ENCODE assay signal across 9 cellular contexts in genomic region chr1:37752583-37753471, GRCh38. TPM values are rescaled to one million over a fixed set of nuclear protein-coding genes. Genes with fewer than 3 reads are reported as not detected.
DNase-seq lines count a peak whose midpoint lies in the region; ATAC-seq, FAIRE-seq and TF ChIP-seq lines count a peak whose summit lies in the region.
"Had no signal": no experiment of that assay in that cellular context is flagged by ENCODE, and none has a peak within 500 bp of the region (broad histone marks: within the 10 kb centered on the region; RNA-seq: fewer than 3 reads in every experiment).

No MANE protein-coding gene starts in this region.

- TF ChIP-seq POLR2A in GM12878 (IDR thresholded peaks at IDR 0.05; ENCODE audit: low read depth, low read length) (no peak), transverse colon (IDR thresholded peaks at IDR 0.05) (no peak)

- in situ Hi-C loops in GM12878 (cut with MboI), result no loop called here
- in situ Hi-C loops in transverse colon (cut with MboI; ENCODE audit: low pct_ligation_motif_present in 1 of 4, low pct_unique_long_range_greater_than_20kb in 1 of 4, low sequenced_read_pairs in 3 of 4), result no loop called here
- in situ Hi-C loops in KBM-7 (cut with MboI; ENCODE audit: low pct_unique_long_range_greater_than_20kb, low sequenced_read_pairs), result no loop called here

- H3K9me1 ChIP-seq in keratinocyte (ENCODE audit: control insufficient read depth, extremely low read depth, insufficient read depth, low read length), result no peaks in the 10 kb centered on the region

- no peaks in the 10 kb centered on the region for H3K9me3 ChIP-seq in GM12878 (replicated peaks; ENCODE audit: control insufficient read depth, insufficient read depth, low read length)
- no peaks in the 10 kb centered on the region for H3K9me3 ChIP-seq in keratinocyte (ENCODE audit: control insufficient read depth, low read depth, low read length)
- H3K9me3 ChIP-seq in transverse colon, result no peaks in the 10 kb centered on the region

- dilution Hi-C loops in keratinocyte (cut with MboI; ENCODE audit: extremely low pct_ligation_motif_present, low sequenced_read_pairs), result no loop called here

- no peaks in the 10 kb centered on the region for H3K36me3 ChIP-seq in GM12878 (ENCODE audit: control insufficient read depth in 2 of 2, insufficient read depth in 2 of 2, low read length in 1 of 2)
- no peaks in the 10 kb centered on the region for H3K36me3 ChIP-seq in keratinocyte (ENCODE audit: control insufficient read depth in 2 of 2, extremely low read depth in 1 of 2, insufficient read depth in 2 of 2, low read length in 2 of 2)
- H3K36me3 ChIP-seq in transverse colon, result no peaks in the 10 kb centered on the region

- SMC1A ChIA-PET in GM12878 (lab: Charles Lee; ENCODE audit: uncharacterized antibody, unreplicated experiment), result no interaction called here

- H3K27ac Mint-ChIP-seq in activated CD4-positive, alpha-beta T cell treated with anti-CD3 and anti-CD28 coated beads for 36 hours, result no peak overlapping the region

- no peak for TF ChIP-seq RAD21 in GM12878 (IDR thresholded peaks at IDR 0.05; ENCODE audit: insufficient read depth, low read depth, low read length)

- H4K20me1 ChIP-seq in GM12878 (ENCODE audit: control insufficient read depth, insufficient read depth), result no peaks in the 10 kb centered on the region
- H4K20me1 ChIP-seq in keratinocyte (ENCODE audit: control insufficient read depth, extremely low read depth, insufficient read depth, low read length), result no peaks in the 10 kb centered on the region

- H3K4me3 ChIP-seq in GM12878, result no peak overlapping the region
- H3K4me3 ChIP-seq in keratinocyte (ENCODE audit: control insufficient read depth in 2 of 3, extremely low read depth in 1 of 3, insufficient read depth in 2 of 3, low read depth in 1 of 3, low read length in 3 of 3), result no peak overlapping the region
- H3K4me3 ChIP-seq in transverse colon, result peak overlapping the region; percentile 16 to 58 (median 52)

- no peaks in the 10 kb centered on the region for H3K36me3 Mint-ChIP-seq in activated CD4-positive, alpha-beta T cell treated with anti-CD3 and anti-CD28 coated beads for 36 hours (ENCODE audit: low read depth)

- TF ChIP-seq CTCF in GM12878 (IDR thresholded peaks at IDR 0.05 in 2 of 3, conservative IDR thresholded peaks at IDR 0.05 in 1 of 3; ENCODE audit: control insufficient read depth in 2 of 3, extremely low read depth in 1 of 3, insufficient read depth in 1 of 3, low read depth in 3 of 3, low read length in 3 of 3) (no peak), keratinocyte (optimal IDR thresholded peaks at IDR 0.05 in 1 of 3, IDR thresholded peaks at IDR 0.05 in 1 of 3, conservative IDR thresholded peaks at IDR 0.05 in 1 of 3; ENCODE audit: extremely low read depth in 1 of 3, insufficient read depth in 2 of 3, low read length in 3 of 3) (no peak), transverse colon (IDR thresholded peaks at IDR 0.05) (no peak)

- H3K79me2 ChIP-seq in GM12878 (ENCODE audit: control insufficient read depth, insufficient read depth, low read length), result no peaks in the 10 kb centered on the region
- H3K79me2 ChIP-seq in keratinocyte (ENCODE audit: control insufficient read depth, insufficient read depth, low read length), result no peaks in the 10 kb centered on the region

- H3K27me3 Mint-ChIP-seq in activated CD4-positive, alpha-beta T cell treated with anti-CD3 and anti-CD28 coated beads for 36 hours, result peaks cover 43% of the 10 kb centered on the region

- H3K27ac ChIP-seq in GM12878 (ENCODE audit: control insufficient read depth, insufficient read depth), result no peak overlapping the region
- no peak overlapping the region for H3K27ac ChIP-seq in keratinocyte (ENCODE audit: control insufficient read depth, insufficient read depth, low read length)
- peak overlapping the region in 3 of 4 donors; percentile 34 to 62 (median 41) for H3K27ac ChIP-seq in transverse colon

- RAD21 ChIA-PET in GM12878 (lab: Charles Lee; ENCODE audit: unreplicated experiment), result no interaction called here

- TF ChIP-seq EP300 in GM12878 (IDR thresholded peaks at IDR 0.05; ENCODE audit: borderline replicate concordance in 1 of 2, control insufficient read depth in 1 of 2, low read depth in 2 of 2, low read length in 2 of 2) (no peak), transverse colon (IDR thresholded peaks at IDR 0.05; ENCODE audit: low read depth) (no peak)

- peak; percentile 54 for DNase-seq in activated CD4-positive, alpha-beta T cell treated with anti-CD3 and anti-CD28 coated beads for 36 hours
- DNase-seq in activated CD4-positive, alpha-beta T cell treated with anti-CD3 and anti-CD28 coated beads for 4 hours, result no peak
- DNase-seq in NCI-H2171 treated with DMSO at 0.1 percent for 48 hours (lab: John Stamatoyannopoulos, UW) (peak; percentile 36), GM12878 (ENCODE audit: low read depth, low spot score) (no peak), keratinocyte (ENCODE audit: low read depth, low spot score) (no peak), transverse colon (peak; percentile 54), OCI-M2 (lab: John Stamatoyannopoulos, UW; ENCODE audit: unreplicated experiment) (no peak), KBM-7 (no peak)

- H3K4me1 Mint-ChIP-seq in activated CD4-positive, alpha-beta T cell treated with anti-CD3 and anti-CD28 coated beads for 36 hours, result peaks cover 18% of the 10 kb centered on the region

- intact Hi-C loops in activated CD4-positive, alpha-beta T cell treated with anti-CD3 and anti-CD28 coated beads for 36 hours (cut with DNase I, micrococcal nuclease), result no loop called here
- intact Hi-C loops in GM12878 (cut with micrococcal nuclease; ENCODE audit: unreplicated experiment), result no loop called here
- intact Hi-C loops in transverse colon (cut with DNase I; ENCODE audit: low total_unique reads), result no loop called here

- no peaks in the 10 kb centered on the region for H3K9me3 Mint-ChIP-seq in activated CD4-positive, alpha-beta T cell treated with anti-CD3 and anti-CD28 coated beads for 36 hours (ENCODE audit: low read depth)

- no peak overlapping the region for H3K9ac ChIP-seq in GM12878 (ENCODE audit: control insufficient read depth, insufficient read depth, low read length)
- H3K9ac ChIP-seq in keratinocyte (ENCODE audit: control insufficient read depth, extremely low read depth, insufficient read depth, low read length), result no peak overlapping the region

- FAIRE-seq in GM12878 (lab: Jason Lieb, UNC) (no peak), keratinocyte (lab: Jason Lieb, UNC) (no peak)
- FAIRE-seq: G401.6 had no signal

- BruUV-seq in GM12878 (replicated peaks; lab: Mats Ljungman, UMichigan), result no TSS peak

- peak overlapping the region; percentile 60 for H3K4me3 Mint-ChIP-seq in activated CD4-positive, alpha-beta T cell treated with anti-CD3 and anti-CD28 coated beads for 36 hours

- peak overlapping the region; percentile 29 for H2AFZ ChIP-seq in GM12878 (ENCODE audit: control insufficient read depth, low read depth, low read length)
- no peak overlapping the region for H2AFZ ChIP-seq in keratinocyte (ENCODE audit: control insufficient read depth, low read length)

- CTCF ChIA-PET in activated CD4-positive, alpha-beta T cell treated with anti-CD3 and anti-CD28 coated beads for 36 hours (lab: Charles Lee), result no interaction called here
- CTCF ChIA-PET in GM12878 (lab: Yijun Ruan, JAX), result no interaction called here

- POLR2A ChIA-PET in activated CD4-positive, alpha-beta T cell treated with anti-CD3 and anti-CD28 coated beads for 36 hours (lab: Charles Lee), result no interaction called here
- POLR2A ChIA-PET in GM12878 (lab: Charles Lee), result no interaction called here

- ATAC-seq in activated CD4-positive, alpha-beta T cell treated with anti-CD3 and anti-CD28 coated beads for 36 hours, result peak; percentile 25
- peak; percentile 65 for ATAC-seq in GM12878

- H3K4me1 ChIP-seq in GM12878 (ENCODE audit: control insufficient read depth, insufficient read depth, low read length) (no peaks in the 10 kb centered on the region; the same call in 1 of the 2 replicates), keratinocyte (ENCODE audit: control insufficient read depth, extremely low read depth, insufficient read depth, low read length) (no peaks in the 10 kb centered on the region), transverse colon (peaks cover 0 to 21% (median 8%) of the 10 kb centered on the region in 4 donors)

- H3K27me3 ChIP-seq in GM12878 (replicated peaks in 1 of 2; ENCODE audit: control insufficient read depth in 2 of 2, insufficient read depth in 2 of 2, low read length in 1 of 2) (peaks cover 5 to 6% of the 10 kb centered on the region in 2 experiments; a peak in 2 of 4 replicates), keratinocyte (ENCODE audit: control insufficient read depth, extremely low read depth, insufficient read depth, low read length) (peaks cover 53% of the 10 kb centered on the region), transverse colon (peaks cover 85% of the 10 kb centered on the region)

- H3K4me2 ChIP-seq in GM12878 (ENCODE audit: control insufficient read depth, insufficient read depth) (peak overlapping the region; percentile 41; the same call in 1 of the 2 replicates), keratinocyte (ENCODE audit: control insufficient read depth, extremely low read depth, insufficient read depth, low read depth, low read length) (peak overlapping the region; percentile 27)

- WGBS in GM12878 (ENCODE audit: insufficient coverage, insufficient replicate concordance, low lambda C conversion rate, missing lambda C conversion rate), result 15% methylated on average over 44 of the region's 105 CpGs
- WGBS in transverse colon (ENCODE audit: low coverage in 1 of 2), 2 donors, result 0 to 1% methylated on average over 9 to 69 of the region's 105 CpGs

RNA-seq across cellular contexts. Expression of gene EPHA10, which starts 12.1 kb away (rescaled TPM):
- total RNA-seq in activated CD4-positive, alpha-beta T cell treated with anti-CD3 and anti-CD28 coated beads for 36 hours, result under 1 TPM; 0.43 to 0.51 TPM
- 0.15 TPM in 1 of 2 replicates, not detected in the other for total RNA-seq in GM12878 (2013; cell fraction: nucleolus; rRNA removed)
- total RNA-seq in GM12878 (2014; rRNA removed), result 0.05 TPM in 1 of 2 replicates, not detected in the other
- not detected in 2 replicates for total RNA-seq in GM12878 (2014; rRNA removed; fragmentation: Illumina TruSeq; extraction: Trizol)
- not detected in 2 replicates for total RNA-seq in GM12878 (2021)
- not detected for polyA plus RNA-seq in GM12878 (2011; ENCODE audit: low read depth)
- 0.03 and 0.05 TPM in 2 replicates for polyA plus RNA-seq in GM12878 (2011; rRNA removed)
- 0.04 and 0.28 TPM in 2 replicates for polyA plus RNA-seq in GM12878 (2011; cell fraction: cytosol; rRNA removed)
- 0.26 and 1.1 TPM in 2 replicates for polyA plus RNA-seq in GM12878 (2011; cell fraction: nucleus; rRNA removed)
- 0.04 TPM in 2 replicates for polyA plus RNA-seq in GM12878 (2012)
- not detected in 2 replicates for polyA plus RNA-seq in GM12878 (2014; fragmentation: Illumina TruSeq; extraction: Trizol)
- polyA plus RNA-seq in GM12878 (2014; fragmentation: Nextera tagmentation; extraction: Ambion mirVana), result not detected
- 0.06 TPM in 1 of 2 replicates, not detected in the other for polyA plus RNA-seq in GM12878 (2014; rRNA removed)
- not detected for polyA plus RNA-seq in GM12878 (2016; fragmentation: Nextera tagmentation; extraction: Ambion mirVana)
- polyA minus RNA-seq in GM12878 (2011; rRNA and poly(A)+ RNA removed), result 0.07 TPM in 1 of 2 replicates, not detected in the other
- not detected in 2 replicates for polyA minus RNA-seq in GM12878 (2011; cell fraction: cytosol; rRNA and poly(A)+ RNA removed)
- 0.12 and 0.29 TPM in 2 replicates for polyA minus RNA-seq in GM12878 (2011; cell fraction: nucleus; rRNA and poly(A)+ RNA removed)
- polyA plus RNA-seq in keratinocyte, result 0.01 TPM in 1 of 3 replicates, not detected in the others
- not detected for polyA plus RNA-seq in keratinocyte (2011; ENCODE audit: low read depth)
- not detected in 2 replicates for polyA plus RNA-seq in keratinocyte (2011; cell fraction: cytosol; rRNA removed)
- not detected in 2 replicates for polyA plus RNA-seq in keratinocyte (2011; cell fraction: nucleus; rRNA removed)
- not detected in 2 replicates for polyA plus RNA-seq in keratinocyte (2012; ENCODE audit: low replicate concordance)
- not detected in 3 replicates for polyA minus RNA-seq in keratinocyte
- not detected for polyA minus RNA-seq in keratinocyte (2011; cell fraction: cytosol; rRNA and poly(A)+ RNA removed)
- polyA minus RNA-seq in keratinocyte (2011; cell fraction: nucleus; rRNA and poly(A)+ RNA removed), result 0.11 TPM in 1 of 2 replicates, not detected in the other
- total RNA-seq in transverse colon, result 10 to 100 TPM; 54.5 to 94.3 (median 77.6) TPM

RNA-seq across cellular contexts. Expression of gene MANEAL, which starts 40.8 kb away (rescaled TPM):
- 1 to 10 TPM; 1.0 TPM for total RNA-seq in activated CD4-positive, alpha-beta T cell treated with anti-CD3 and anti-CD28 coated beads for 36 hours
- 7.3 and 7.5 TPM in 2 replicates for total RNA-seq in GM12878 (2013; cell fraction: nucleolus; rRNA removed)
- total RNA-seq in GM12878 (2014; rRNA removed), result 11.0 and 11.1 TPM in 2 replicates
- 6.2 and 6.5 TPM in 2 replicates for total RNA-seq in GM12878 (2014; rRNA removed; fragmentation: Illumina TruSeq; extraction: Trizol)
- 8.6 and 9.2 TPM in 2 replicates for total RNA-seq in GM12878 (2021)
- 3.9 TPM for polyA plus RNA-seq in GM12878 (2011; ENCODE audit: low read depth)
- polyA plus RNA-seq in GM12878 (2011; rRNA removed), result 2.9 and 4.9 TPM in 2 replicates
- polyA plus RNA-seq in GM12878 (2011; cell fraction: cytosol; rRNA removed), result 6.2 and 6.3 TPM in 2 replicates
- 2.5 and 3.7 TPM in 2 replicates for polyA plus RNA-seq in GM12878 (2011; cell fraction: nucleus; rRNA removed)
- polyA plus RNA-seq in GM12878 (2012), result 3.5 and 4.2 TPM in 2 replicates
- polyA plus RNA-seq in GM12878 (2014; fragmentation: Illumina TruSeq; extraction: Trizol), result 4.7 and 6.5 TPM in 2 replicates
- polyA plus RNA-seq in GM12878 (2014; fragmentation: Nextera tagmentation; extraction: Ambion mirVana), result 1 to 10 TPM; 3.7 to 4.2 TPM
- polyA plus RNA-seq in GM12878 (2014; rRNA removed), result 8.8 and 9.0 TPM in 2 replicates
- 1 to 10 TPM in 1 of 2 experiments, under 1 TPM in 1; 0.83 to 1.0 TPM for polyA plus RNA-seq in GM12878 (2016; fragmentation: Nextera tagmentation; extraction: Ambion mirVana)
- polyA minus RNA-seq in GM12878 (2011; rRNA and poly(A)+ RNA removed), result 4.2 and 5.8 TPM in 2 replicates
- polyA minus RNA-seq in GM12878 (2011; cell fraction: cytosol; rRNA and poly(A)+ RNA removed), result 2.1 and 2.8 TPM in 2 replicates
- polyA minus RNA-seq in GM12878 (2011; cell fraction: nucleus; rRNA and poly(A)+ RNA removed), result 0.85 and 2.4 TPM in 2 replicates
- polyA plus RNA-seq in keratinocyte, result 0.32 to 0.72 TPM (median 0.37 TPM) in 3 replicates
- 0.82 TPM for polyA plus RNA-seq in keratinocyte (2011; ENCODE audit: low read depth)
- polyA plus RNA-seq in keratinocyte (2011; cell fraction: cytosol; rRNA removed), result 0.68 and 0.71 TPM in 2 replicates
- 0.63 and 0.79 TPM in 2 replicates for polyA plus RNA-seq in keratinocyte (2011; cell fraction: nucleus; rRNA removed)
- polyA plus RNA-seq in keratinocyte (2012; ENCODE audit: low replicate concordance), result 0.24 and 1.1 TPM in 2 replicates
- 0.10 to 1.4 TPM (median 0.49 TPM) in 3 replicates for polyA minus RNA-seq in keratinocyte
- not detected for polyA minus RNA-seq in keratinocyte (2011; cell fraction: cytosol; rRNA and poly(A)+ RNA removed)
- polyA minus RNA-seq in keratinocyte (2011; cell fraction: nucleus; rRNA and poly(A)+ RNA removed), result 0.32 and 0.78 TPM in 2 replicates
- total RNA-seq in transverse colon, result 1 to 10 TPM; 1.1 to 9.6 (median 5.7) TPM

RNA-seq across cellular contexts. Expression of gene C1orf122, which starts 54.8 kb away (rescaled TPM):
- 10 to 100 TPM; 10.8 to 17.9 TPM for total RNA-seq in activated CD4-positive, alpha-beta T cell treated with anti-CD3 and anti-CD28 coated beads for 36 hours
- 0.75 and 0.98 TPM in 2 replicates for total RNA-seq in GM12878 (2013; cell fraction: nucleolus; rRNA removed)
- total RNA-seq in GM12878 (2014; rRNA removed) (30.4 and 35.8 TPM in 2 replicates), GM12878 (2014; rRNA removed; fragmentation: Illumina TruSeq; extraction: Trizol) (6.4 and 6.9 TPM in 2 replicates), GM12878 (2021) (30.9 TPM in 2 replicates), transverse colon (10 to 100 TPM; 48.9 to 71.6 (median 55.2) TPM)
- 2.0 TPM for polyA plus RNA-seq in GM12878 (2011; ENCODE audit: low read depth)
- polyA plus RNA-seq in GM12878 (2011; rRNA removed) (2.6 and 8.4 TPM in 2 replicates), GM12878 (2014; fragmentation: Illumina TruSeq; extraction: Trizol) (3.0 and 4.6 TPM in 2 replicates), GM12878 (2014; fragmentation: Nextera tagmentation; extraction: Ambion mirVana) (1 to 10 TPM; 1.6 to 8.4 TPM), GM12878 (2014; rRNA removed) (30.9 and 35.5 TPM in 2 replicates), GM12878 (2016; fragmentation: Nextera tagmentation; extraction: Ambion mirVana) (10 to 100 TPM; 21.2 to 29.4 TPM), keratinocyte (22.2 to 46.0 TPM (median 25.8 TPM) in 3 replicates)
- polyA plus RNA-seq in GM12878 (2011; cell fraction: cytosol; rRNA removed), result 6.9 and 16.9 TPM in 2 replicates
- polyA plus RNA-seq in GM12878 (2011; cell fraction: nucleus; rRNA removed), result 7.2 and 7.7 TPM in 2 replicates
- polyA plus RNA-seq in GM12878 (2012), result 9.5 and 11.0 TPM in 2 replicates
- polyA minus RNA-seq in GM12878 (2011; rRNA and poly(A)+ RNA removed), result 1.6 and 2.2 TPM in 2 replicates
- polyA minus RNA-seq in GM12878 (2011; cell fraction: cytosol; rRNA and poly(A)+ RNA removed), result 1.5 and 2.1 TPM in 2 replicates
- polyA minus RNA-seq in GM12878 (2011; cell fraction: nucleus; rRNA and poly(A)+ RNA removed), result 2.8 and 4.6 TPM in 2 replicates
- 8.0 TPM for polyA plus RNA-seq in keratinocyte (2011; ENCODE audit: low read depth)
- 13.3 and 20.9 TPM in 2 replicates for polyA plus RNA-seq in keratinocyte (2011; cell fraction: cytosol; rRNA removed)
- 10.8 and 14.8 TPM in 2 replicates for polyA plus RNA-seq in keratinocyte (2011; cell fraction: nucleus; rRNA removed)
- 19.6 and 31.6 TPM in 2 replicates for polyA plus RNA-seq in keratinocyte (2012; ENCODE audit: low replicate concordance)
- polyA minus RNA-seq in keratinocyte, result 9.3 to 12.3 TPM (median 11.3 TPM) in 3 replicates
- 58.7 TPM for polyA minus RNA-seq in keratinocyte (2011; cell fraction: cytosol; rRNA and poly(A)+ RNA removed)
- 3.6 and 7.7 TPM in 2 replicates for polyA minus RNA-seq in keratinocyte (2011; cell fraction: nucleus; rRNA and poly(A)+ RNA removed)

RNA-seq across cellular contexts. Expression of gene YRDC, which starts 55.2 kb away (rescaled TPM):
- total RNA-seq in activated CD4-positive, alpha-beta T cell treated with anti-CD3 and anti-CD28 coated beads for 36 hours, result 10 to 100 TPM; 22.9 to 36.3 TPM
- total RNA-seq in GM12878 (2013; cell fraction: nucleolus; rRNA removed), result 6.5 and 6.6 TPM in 2 replicates
- total RNA-seq in GM12878 (2014; rRNA removed) (33.2 and 36.2 TPM in 2 replicates), GM12878 (2014; rRNA removed; fragmentation: Illumina TruSeq; extraction: Trizol) (19.4 and 20.1 TPM in 2 replicates), GM12878 (2021) (29.1 and 31.7 TPM in 2 replicates), transverse colon (10 to 100 TPM in 3 of 4 donors, 1 to 10 TPM in 1; 3.4 to 17.2 (median 11.6) TPM)
- polyA plus RNA-seq in GM12878 (2011; ENCODE audit: low read depth), result 10.4 TPM
- polyA plus RNA-seq in GM12878 (2011; rRNA removed) (20.5 and 26.5 TPM in 2 replicates), GM12878 (2014; fragmentation: Illumina TruSeq; extraction: Trizol) (18.5 and 20.9 TPM in 2 replicates), GM12878 (2014; fragmentation: Nextera tagmentation; extraction: Ambion mirVana) (10 to 100 TPM in 1 of 2 experiments, 1 to 10 TPM in 1; 4.5 to 15.3 TPM), GM12878 (2014; rRNA removed) (32.2 and 34.4 TPM in 2 replicates), GM12878 (2016; fragmentation: Nextera tagmentation; extraction: Ambion mirVana) (10 to 100 TPM in 1 of 2 experiments, 1 to 10 TPM in 1; 2.9 to 17.4 TPM), keratinocyte (21.7 to 26.8 TPM (median 22.2 TPM) in 3 replicates)
- 26.6 and 30.0 TPM in 2 replicates for polyA plus RNA-seq in GM12878 (2011; cell fraction: cytosol; rRNA removed)
- polyA plus RNA-seq in GM12878 (2011; cell fraction: nucleus; rRNA removed), result 13.5 and 15.4 TPM in 2 replicates
- 16.3 and 16.9 TPM in 2 replicates for polyA plus RNA-seq in GM12878 (2012)
- 11.0 and 17.5 TPM in 2 replicates for polyA minus RNA-seq in GM12878 (2011; rRNA and poly(A)+ RNA removed)
- polyA minus RNA-seq in GM12878 (2011; cell fraction: cytosol; rRNA and poly(A)+ RNA removed), result 8.0 TPM in 2 replicates
- polyA minus RNA-seq in GM12878 (2011; cell fraction: nucleus; rRNA and poly(A)+ RNA removed), result 6.2 and 8.2 TPM in 2 replicates
- polyA plus RNA-seq in keratinocyte (2011; ENCODE audit: low read depth), result 8.4 TPM
- 17.0 and 23.0 TPM in 2 replicates for polyA plus RNA-seq in keratinocyte (2011; cell fraction: cytosol; rRNA removed)
- 15.2 and 15.6 TPM in 2 replicates for polyA plus RNA-seq in keratinocyte (2011; cell fraction: nucleus; rRNA removed)
- 18.2 and 29.4 TPM in 2 replicates for polyA plus RNA-seq in keratinocyte (2012; ENCODE audit: low replicate concordance)
- polyA minus RNA-seq in keratinocyte, result 10.1 to 15.4 TPM (median 11.6 TPM) in 3 replicates
- 16.9 TPM for polyA minus RNA-seq in keratinocyte (2011; cell fraction: cytosol; rRNA and poly(A)+ RNA removed)
- polyA minus RNA-seq in keratinocyte (2011; cell fraction: nucleus; rRNA and poly(A)+ RNA removed), result 7.7 and 7.8 TPM in 2 replicates

Comparison
In these comparisons a context has a peak if more than half of its experiments do, and no peak if none do; other contexts are left out.
1. DNase-seq: peak in activated CD4-positive, alpha-beta T cell treated with anti-CD3 and anti-CD28 coated beads for 36 hours (single experiment), NCI-H2171 treated with DMSO at 0.1 percent for 48 hours (single experiment) and transverse colon (single experiment); none in activated CD4-positive, alpha-beta T cell treated with anti-CD3 and anti-CD28 coated beads for 4 hours (0 of 2), GM12878 (single experiment), keratinocyte (single experiment), OCI-M2 (single experiment) and KBM-7 (single experiment).
2. H3K27ac ChIP-seq: peak in transverse colon (3 of 4); none in GM12878 (single experiment) and keratinocyte (single experiment).
3. H3K4me3 ChIP-seq: peak in transverse colon (4 of 4); none in GM12878 (single experiment) and keratinocyte (0 of 3).
4. RNA of gene EPHA10, which starts 12.1 kb away (total RNA-seq): 54.5 to 94.3 TPM in transverse colon; 0.43 to 0.51 TPM in activated CD4-positive, alpha-beta T cell treated with anti-CD3 and anti-CD28 coated beads for 36 hours and 0.05 to 0.15 TPM in GM12878; every median in the first group is over 10 times any median in the second.